ENCODE assay signal across 1 cellular context in the genomic region with DNA sequence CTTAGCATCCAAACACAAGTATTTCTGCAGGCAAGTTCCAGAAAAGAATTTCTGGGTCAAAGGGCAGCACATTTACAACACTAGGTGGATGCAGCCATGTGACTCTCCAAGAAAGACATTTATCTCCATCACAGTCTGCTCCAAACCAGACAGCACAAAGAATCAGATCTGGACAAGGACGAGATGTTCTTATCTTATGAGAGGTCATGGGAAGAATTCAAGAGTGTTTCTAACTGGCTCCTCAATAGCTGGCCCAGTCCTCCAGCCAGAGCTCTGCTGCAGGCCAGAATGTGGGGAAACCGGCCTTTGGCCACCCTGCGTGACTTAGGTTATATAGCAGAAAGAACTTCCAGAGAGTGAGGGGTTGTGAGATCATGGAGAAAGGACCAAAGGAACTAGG.
TF ChIP-seq lines count a peak whose summit lies in the region.

No MANE protein-coding gene starts in this region.

TF ChIP-seq in IMR-90, 13 proteins besides CTCF, POLR2A, EP300 and RAD21:
- TF ChIP-seq, protein P1, sequence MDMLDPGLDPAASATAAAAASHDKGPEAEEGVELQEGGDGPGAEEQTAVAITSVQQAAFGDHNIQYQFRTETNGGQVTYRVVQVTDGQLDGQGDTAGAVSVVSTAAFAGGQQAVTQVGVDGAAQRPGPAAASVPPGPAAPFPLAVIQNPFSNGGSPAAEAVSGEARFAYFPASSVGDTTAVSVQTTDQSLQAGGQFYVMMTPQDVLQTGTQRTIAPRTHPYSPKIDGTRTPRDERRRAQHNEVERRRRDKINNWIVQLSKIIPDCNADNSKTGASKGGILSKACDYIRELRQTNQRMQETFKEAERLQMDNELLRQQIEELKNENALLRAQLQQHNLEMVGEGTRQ (IDR thresholded peaks at IDR 0.05; ENCODE audit: low read depth, low read length): no peak
- TF ChIP-seq CEBPB (IDR thresholded peaks at IDR 0.05; ENCODE audit: low read depth, low read length) (no peak), CHD1 (IDR thresholded peaks at IDR 0.05; ENCODE audit: low read depth, low read length) (no peak), NFE2L2 (IDR thresholded peaks at IDR 0.05; ENCODE audit: low read depth, low read length) (no peak), SMC3 (IDR thresholded peaks at IDR 0.05; ENCODE audit: low read depth, low read length) (no peak), RFX5 (IDR thresholded peaks at IDR 0.05; ENCODE audit: low read depth, low read length) (no peak), BHLHE40 (IDR thresholded peaks at IDR 0.05; ENCODE audit: low read depth, low read length) (no peak), MAZ (IDR thresholded peaks at IDR 0.05; ENCODE audit: borderline replicate concordance, low read depth, low read length) (no peak), RCOR1 (IDR thresholded peaks at IDR 0.05; ENCODE audit: insufficient replicate concordance, low read length) (no peak), MXI1 (IDR thresholded peaks at IDR 0.05; ENCODE audit: borderline replicate concordance, low read depth, low read length) (no peak), MAFK (IDR thresholded peaks at IDR 0.05; ENCODE audit: low read depth, low read length) (no peak), FOS (IDR thresholded peaks at IDR 0.05; ENCODE audit: low read depth, low read length) (no peak)
- TF ChIP-seq, protein P2, sequence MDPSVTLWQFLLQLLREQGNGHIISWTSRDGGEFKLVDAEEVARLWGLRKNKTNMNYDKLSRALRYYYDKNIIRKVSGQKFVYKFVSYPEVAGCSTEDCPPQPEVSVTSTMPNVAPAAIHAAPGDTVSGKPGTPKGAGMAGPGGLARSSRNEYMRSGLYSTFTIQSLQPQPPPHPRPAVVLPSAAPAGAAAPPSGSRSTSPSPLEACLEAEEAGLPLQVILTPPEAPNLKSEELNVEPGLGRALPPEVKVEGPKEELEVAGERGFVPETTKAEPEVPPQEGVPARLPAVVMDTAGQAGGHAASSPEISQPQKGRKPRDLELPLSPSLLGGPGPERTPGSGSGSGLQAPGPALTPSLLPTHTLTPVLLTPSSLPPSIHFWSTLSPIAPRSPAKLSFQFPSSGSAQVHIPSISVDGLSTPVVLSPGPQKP (IDR thresholded peaks at IDR 0.05; ENCODE audit: borderline replicate concordance, low read depth, low read length): no peak
